ENCODE assay signal across 8 cellular contexts in the genomic region with DNA sequence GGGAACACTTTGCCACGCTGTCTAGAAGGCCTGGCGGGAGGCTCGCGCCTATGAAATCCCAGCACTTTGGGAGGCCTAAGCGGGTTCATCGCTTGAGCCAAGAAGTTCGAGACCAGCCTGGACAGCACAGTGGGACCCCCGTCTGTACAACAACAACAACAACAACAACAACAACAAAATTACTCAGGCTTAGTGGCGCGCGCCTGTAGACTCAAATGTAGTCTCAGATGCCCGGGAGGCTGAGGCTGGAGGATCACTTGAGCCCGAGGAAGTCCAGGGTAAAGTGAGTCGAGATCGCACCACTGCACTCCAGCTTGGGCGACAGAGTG. TPM values are rescaled to one million over a fixed set of nuclear protein-coding genes. Genes with fewer than 3 reads are reported as not detected.
DNase-seq lines count a peak whose midpoint lies in the region; ATAC-seq, FAIRE-seq and TF ChIP-seq lines count a peak whose summit lies in the region.

No MANE protein-coding gene starts in this region.

- H3K27me3 ChIP-seq in ACC112 (ENCODE audit: insufficient read depth, low read length) (no peaks in the 10 kb centered on the region), breast epithelium (no peaks in the 10 kb centered on the region), adrenal gland (peaks cover 15% of the 10 kb centered on the region)

- no peaks in the 10 kb centered on the region for H3K9me3 ChIP-seq in breast epithelium
- H3K9me3 ChIP-seq in adrenal gland (replicated peaks in 1 of 3) = no peaks in the 10 kb centered on the region

- no peak for FAIRE-seq in GM12891 (lab: Jason Lieb, UNC)

- ATAC-seq in naive B cell (ENCODE audit: low read depth in 2 of 2) (no peak), GM19467 (IDR thresholded peaks at IDR 0.05; ENCODE audit: unreplicated experiment) (no peak), HG02885 (IDR thresholded peaks at IDR 0.05; ENCODE audit: poor library complexity, unreplicated experiment) (no peak)

- WGBS in adrenal gland, 4 donors = 20 to 30% (median 24%) methylated on average over 8 to 16 of the region's 16 CpGs

- DNase-seq in HFFc6 = no peak
- DNase-seq in breast epithelium (ENCODE audit: low spot score in 2 of 2) = no peak
- no peak for DNase-seq in naive B cell
- DNase-seq in adrenal gland = no peak
- no peak for DNase-seq in GM12891 (ENCODE audit: insufficient read length, low spot score)

- H3K9me3 Mint-ChIP-seq in HFFc6 (no peaks in the 10 kb centered on the region), naive B cell (no peaks in the 10 kb centered on the region)

- H3K27me3 Mint-ChIP-seq in HFFc6 (ENCODE audit: insufficient read depth) (peaks cover 38% of the 10 kb centered on the region), naive B cell (no peaks in the 10 kb centered on the region)

- H3K4me1 ChIP-seq in ACC112 (ENCODE audit: control insufficient read depth, insufficient read depth, low read length, unreplicated experiment) (peaks cover 6% of the 10 kb centered on the region), breast epithelium (peaks cover 0 to 3% of the 10 kb centered on the region in 2 donors), adrenal gland (replicated peaks in 1 of 2) (no peaks in the 10 kb centered on the region)

- TF ChIP-seq CTCF in HFFc6 (IDR thresholded peaks at IDR 0.05) (no peak), breast epithelium (IDR thresholded peaks at IDR 0.05) (no peak), adrenal gland (IDR thresholded peaks at IDR 0.05) (no peak)

- H3K4me3 ChIP-seq in ACC112 (ENCODE audit: low read depth, low read length) (peak overlapping the region; percentile 79), breast epithelium (peak overlapping the region; percentile 43 to 89 (median 74)), adrenal gland (peak overlapping the region in 2 of 4 donors; percentile 47 to 58)

- H3K27ac ChIP-seq in ACC112 (ENCODE audit: low read depth, low read length) (no peak overlapping the region), breast epithelium (peak overlapping the region; percentile 82 to 84), adrenal gland (no peak overlapping the region)

- 0 out of 2 replicates have a peak overlapping the region, but pooled peaks have one; percentile 34 for H3K27ac Mint-ChIP-seq in HFFc6
- peak overlapping the region; percentile 92 to 99 (median 97) for H3K27ac Mint-ChIP-seq in naive B cell

- no peaks in the 10 kb centered on the region for H3K79me2 ChIP-seq in ACC112 (ENCODE audit: control insufficient read depth, insufficient read depth, low read length, unreplicated experiment)

- intact Hi-C loops in breast epithelium (cut with DNase I; ENCODE audit: low total_unique reads) = no loop called here
- intact Hi-C loops in adrenal gland (cut with DNase I) = no loop called here

- no peak for TF ChIP-seq POLR2A in breast epithelium (IDR thresholded peaks at IDR 0.05)
- no peak for TF ChIP-seq POLR2A in adrenal gland (IDR thresholded peaks at IDR 0.05)
- TF ChIP-seq POLR2A in GM12891 (IDR thresholded peaks at IDR 0.05; ENCODE audit: low read depth, low read length) = no peak

- H3K4me3 Mint-ChIP-seq in HFFc6 = peak overlapping the region; percentile 88
- H3K4me3 Mint-ChIP-seq in naive B cell = peak overlapping the region; percentile 90 to 96 (median 94)

- H3K36me3 ChIP-seq in ACC112 (ENCODE audit: insufficient read depth, low read length) (no peaks in the 10 kb centered on the region), breast epithelium (no peaks in the 10 kb centered on the region), adrenal gland (replicated peaks in 1 of 2) (no peaks in the 10 kb centered on the region)

- H3K36me3 Mint-ChIP-seq in HFFc6 (ENCODE audit: low read depth) (no peaks in the 10 kb centered on the region), naive B cell (no peaks in the 10 kb centered on the region)

- peaks cover 5% of the 10 kb centered on the region; the same call in 1 of the 2 replicates for H3K4me1 Mint-ChIP-seq in HFFc6 (ENCODE audit: low read depth)
- peaks cover 12 to 24% (median 21%) of the 10 kb centered on the region in 3 donors for H3K4me1 Mint-ChIP-seq in naive B cell

- no peak overlapping the region for H2AFZ ChIP-seq in ACC112 (ENCODE audit: low read length, unreplicated experiment)

TF ChIP-seq in GM12891, 5 proteins besides CTCF, POLR2A, EP300 and RAD21:
- TF ChIP-seq SPI1 (IDR thresholded peaks at IDR 0.05; ENCODE audit: low read depth, low read length) (no peak), POLR2AphosphoS5 (IDR thresholded peaks at IDR 0.05; ENCODE audit: low read depth, low read length) (no peak), POU2F2 (IDR thresholded peaks at IDR 0.05; ENCODE audit: low read depth, low read length) (no peak), PAX5 (IDR thresholded peaks at IDR 0.05; ENCODE audit: insufficient read depth, low read length, severe bottlenecking) (no peak), TAF1 (IDR thresholded peaks at IDR 0.05; ENCODE audit: low read depth, low read length) (no peak)

RNA-seq across cellular contexts. Expression of a gene that starts 0.3 kb away (rescaled TPM):
- total RNA-seq in HFFc6 (2021; fragmentation: NEBNext Ultra II Directional; extraction: Animal tissue kit (Norgen Biotek cat#: 25700)) = 10 to 100 TPM in 4 of 6 experiments, 1 to 10 TPM in 2; 8.3 to 12.0 (median 10.8) TPM
- total RNA-seq in breast epithelium (10 to 100 TPM in 2 of 3 donors, 1 to 10 TPM in 1; 3.7 to 33.7 (median 26.5) TPM), adrenal gland (1 to 10 TPM in 7 of 8 donors, under 1 TPM in 1; 0.97 to 9.7 (median 6.4) TPM)
- polyA plus RNA-seq in naive B cell (ENCODE audit: low read depth in 6 of 6) (1 to 10 TPM in 5 of 6 donors, under 1 TPM in 1; 0.54 to 5.6 (median 4.1) TPM), adrenal gland (1 to 10 TPM; 1.4 to 2.2 (median 1.4) TPM)
- polyA plus RNA-seq in GM12891 (2012; ENCODE audit: low read depth, missing spikeins) = 5.8 TPM

RNA-seq across cellular contexts. Expression of a gene that starts 16.6 kb away (rescaled TPM):
- 10 to 100 TPM; 24.9 to 33.5 (median 30.3) TPM for total RNA-seq in HFFc6 (2021; fragmentation: NEBNext Ultra II Directional; extraction: Animal tissue kit (Norgen Biotek cat#: 25700))
- 10 to 100 TPM in 2 of 3 donors, 1 to 10 TPM in 1; 6.4 to 12.4 (median 11.5) TPM for total RNA-seq in breast epithelium
- polyA plus RNA-seq in naive B cell (ENCODE audit: low read depth in 6 of 6) = 1 to 10 TPM in 5 of 6 donors, not detected in 1; 1.6 to 4.9 (median 2.4) TPM
- total RNA-seq in adrenal gland = 10 to 100 TPM in 7 of 8 donors, 1 to 10 TPM in 1; 5.1 to 17.1 (median 12.5) TPM
- polyA plus RNA-seq in adrenal gland = 1 to 10 TPM; 5.5 to 9.7 (median 5.6) TPM
- 7.9 TPM for polyA plus RNA-seq in GM12891 (2012; ENCODE audit: low read depth, missing spikeins)

Comparison
In these comparisons a context has a peak if more than half of its experiments do, and no peak if none do; other contexts are left out.
1. H3K27ac ChIP-seq: peak in breast epithelium (2 of 2); none in ACC112 (single experiment) and adrenal gland (0 of 5).